In the genomic region with DNA sequence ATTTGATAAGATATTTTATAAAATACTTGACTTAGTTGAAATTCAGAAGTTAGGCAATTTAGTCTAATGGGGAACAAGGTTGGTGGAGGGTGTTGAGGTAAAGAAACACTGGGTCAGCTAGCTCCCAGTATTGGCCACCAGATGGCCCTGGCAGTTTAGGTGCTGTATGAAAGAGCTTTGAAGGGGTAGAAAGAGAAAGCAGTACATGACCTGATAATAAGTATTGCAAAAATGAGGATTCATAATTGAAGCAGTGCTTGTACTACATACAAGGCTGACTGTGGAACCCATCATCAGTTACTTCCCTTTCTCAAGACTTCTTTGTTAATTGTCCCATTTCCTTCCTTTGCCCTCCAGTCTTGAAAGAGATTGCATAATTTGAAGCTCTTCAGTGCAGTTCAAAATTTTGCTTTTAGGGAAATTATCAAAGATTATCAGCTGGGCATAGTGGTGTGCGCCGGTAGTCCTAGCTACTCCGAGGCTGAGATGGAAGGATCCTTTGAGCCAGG, we compare ENCODE assay signal across 8 cellular contexts. TPM values are rescaled to one million over a fixed set of nuclear protein-coding genes. Genes with fewer than 3 reads are reported as not detected.
A peak's percentile ranks its signal among the peaks of the same experiment; 100 is the strongest.
DNase-seq lines count a peak whose midpoint lies in the region; ATAC-seq, FAIRE-seq and TF ChIP-seq lines count a peak whose summit lies in the region.

No MANE protein-coding gene starts in this region.

- H2AFZ ChIP-seq in endothelial cell of umbilical vein (ENCODE audit: low read depth, low read length), result no peak overlapping the region
- H2AFZ ChIP-seq in neural progenitor cell (replicated peaks), result no peak overlapping the region

- dilution Hi-C loops in endothelial cell of umbilical vein (cut with MboI; ENCODE audit: extremely low pct_ligation_motif_present, low sequenced_read_pairs), result no loop called here

- intact Hi-C loops in endothelial cell of umbilical vein (cut with micrococcal nuclease), result loop anchor here (1.0 kb wide), 1 partner anchor 411 kb away; no protein-coding TSS in a partner anchor

- peaks cover 6% of the 10 kb centered on the region for H3K9me3 Mint-ChIP-seq in neural progenitor cell

- peaks cover 3% of the 10 kb centered on the region for H3K27me3 Mint-ChIP-seq in neural progenitor cell (ENCODE audit: insufficient read depth, low read depth)

- H3K4me3 ChIP-seq in endothelial cell of umbilical vein (replicated peaks in 1 of 3; ENCODE audit: insufficient read depth in 1 of 3, low read depth in 1 of 3, low read length in 3 of 3), result no peak overlapping the region
- H3K4me3 ChIP-seq in neural progenitor cell, result no peak overlapping the region

- in situ Hi-C loops in Caki2 (cut with HindIII; ENCODE audit: low pct_unique_long_range_greater_than_20kb, low sequenced_read_pairs), result no loop called here

- H4K20me1 ChIP-seq in endothelial cell of umbilical vein (replicated peaks; ENCODE audit: control insufficient read depth, extremely low read depth, insufficient read depth, low read length) (no peaks in the 10 kb centered on the region), neural progenitor cell (ENCODE audit: low read depth) (no peaks in the 10 kb centered on the region)

- no peaks in the 10 kb centered on the region for H3K36me3 ChIP-seq in endothelial cell of umbilical vein (ENCODE audit: control insufficient read depth in 2 of 2, extremely low read depth in 1 of 2, insufficient read depth in 2 of 2, low read length in 2 of 2)
- H3K36me3 ChIP-seq in neural progenitor cell, result no peaks in the 10 kb centered on the region

- H3K9ac ChIP-seq in endothelial cell of umbilical vein (replicated peaks; ENCODE audit: extremely low read depth, insufficient read depth, low read length) (no peak overlapping the region), neural progenitor cell (no peak overlapping the region)

- no peaks in the 10 kb centered on the region for H3K9me1 ChIP-seq in endothelial cell of umbilical vein (replicated peaks; ENCODE audit: control insufficient read depth, extremely low read depth, insufficient read depth, low read length)

- H3K9me3 ChIP-seq in endothelial cell of umbilical vein (replicated peaks; ENCODE audit: control insufficient read depth, insufficient read depth, low read length) (no peaks in the 10 kb centered on the region), neural progenitor cell (ENCODE audit: low read depth) (no peaks in the 10 kb centered on the region)

- DNase-seq in Caki2 (ENCODE audit: low read depth) (peak; percentile 14), HT-29 (ENCODE audit: low spot score) (peak; percentile 54), RKO (ENCODE audit: low spot score) (peak; percentile 46), endothelial cell of umbilical vein (ENCODE audit: low read depth, low spot score) (peak; percentile 45), neural progenitor cell (ENCODE audit: low spot score) (peak; percentile 51), amniotic stem cell (lab: John Stamatoyannopoulos, UW) (no peak)

- no peaks in the 10 kb centered on the region for H3K4me1 Mint-ChIP-seq in neural progenitor cell

- CTCF ChIA-PET in endothelial cell of umbilical vein (lab: Charles Lee), result interaction anchor here (0.5 to 4.8 kb wide), 34 partner anchors 9 to 616 kb away, joined by 3 to 136 read pairs (median 4); no protein-coding TSS in a partner anchor

- POLR2A ChIA-PET in endothelial cell of umbilical vein (lab: Charles Lee), result no interaction called here

- H3F3A ChIP-seq in neural progenitor cell (ENCODE audit: low read depth), result no peaks in the 10 kb centered on the region

- H3K27ac Mint-ChIP-seq in neural progenitor cell, result no peak overlapping the region

- H3K79me2 ChIP-seq in endothelial cell of umbilical vein (ENCODE audit: control insufficient read depth, insufficient read depth, low read length) (no peaks in the 10 kb centered on the region), neural progenitor cell (ENCODE audit: low read depth) (no peaks in the 10 kb centered on the region)

- ATAC-seq in GM21528 (IDR thresholded peaks at IDR 0.05; ENCODE audit: low FRiP score, unreplicated experiment) (no peak), HG03025 (IDR thresholded peaks at IDR 0.05; ENCODE audit: low FRiP score, unreplicated experiment) (no peak)

- BruUV-seq in endothelial cell of umbilical vein (replicated peaks; lab: Mats Ljungman, UMichigan), result no TSS peak

- H3K4me2 ChIP-seq in endothelial cell of umbilical vein (ENCODE audit: insufficient read depth, low read length) (no peak overlapping the region), neural progenitor cell (no peak overlapping the region)

- H3K4me1 ChIP-seq in endothelial cell of umbilical vein (ENCODE audit: control insufficient read depth, extremely low read depth, insufficient read depth, low read length) (peaks cover 2% of the 10 kb centered on the region), neural progenitor cell (no peaks in the 10 kb centered on the region)

- no peaks in the 10 kb centered on the region for H3K36me3 Mint-ChIP-seq in neural progenitor cell

- FAIRE-seq in endothelial cell of umbilical vein (lab: Jason Lieb, UNC), result peak; percentile 59

- no peak overlapping the region for H3K4me3 Mint-ChIP-seq in neural progenitor cell

- H3K27ac ChIP-seq in endothelial cell of umbilical vein (ENCODE audit: insufficient read depth, low read depth, low read length), result no peak overlapping the region
- H3K27ac ChIP-seq in neural progenitor cell, result no peak overlapping the region

- no peaks in the 10 kb centered on the region for H3K27me3 ChIP-seq in endothelial cell of umbilical vein (ENCODE audit: control insufficient read depth in 2 of 2, insufficient read depth in 2 of 2, low read length in 2 of 2)
- H3K27me3 ChIP-seq in neural progenitor cell, result no peaks in the 10 kb centered on the region

- TF ChIP-seq POLR2A in endothelial cell of umbilical vein (IDR thresholded peaks at IDR 0.05; ENCODE audit: low read depth, low read length), result no peak

- peak; percentile 46 to 57 for TF ChIP-seq CTCF in endothelial cell of umbilical vein (IDR thresholded peaks at IDR 0.05; ENCODE audit: extremely low read depth in 1 of 2, insufficient read depth in 1 of 2, low read depth in 1 of 2, low read length in 2 of 2)
- peak; percentile 68 for TF ChIP-seq CTCF in neural progenitor cell (IDR thresholded peaks at IDR 0.05)

TF ChIP-seq in endothelial cell of umbilical vein, 7 proteins besides CTCF, POLR2A, EP300 and RAD21:
- TF ChIP-seq, protein P1, sequence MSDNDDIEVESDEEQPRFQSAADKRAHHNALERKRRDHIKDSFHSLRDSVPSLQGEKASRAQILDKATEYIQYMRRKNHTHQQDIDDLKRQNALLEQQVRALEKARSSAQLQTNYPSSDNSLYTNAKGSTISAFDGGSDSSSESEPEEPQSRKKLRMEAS (IDR thresholded peaks at IDR 0.05; ENCODE audit: insufficient read depth, insufficient read length), result no peak
- no peak for TF ChIP-seq FOS (IDR thresholded peaks at IDR 0.05; ENCODE audit: borderline replicate concordance, insufficient read depth, low read length)
- TF ChIP-seq POLR2AphosphoS5 (IDR thresholded peaks at IDR 0.05; ENCODE audit: insufficient read depth, low read depth, low read length), result no peak
- TF ChIP-seq EZH2 (IDR thresholded peaks at IDR 0.05; ENCODE audit: borderline replicate concordance, low read depth, low read length, severe bottlenecking), result no peak
- TF ChIP-seq JUN (IDR thresholded peaks at IDR 0.05; ENCODE audit: borderline replicate concordance, insufficient read depth, insufficient read length, low read depth), result no peak
- TF ChIP-seq GATA2 (IDR thresholded peaks at IDR 0.05; ENCODE audit: insufficient read depth, insufficient read length, low read depth, low read length), result no peak
- no peak for TF ChIP-seq MYC (IDR thresholded peaks at IDR 0.05; ENCODE audit: low read depth, low read length)

RNA-seq across cellular contexts. Expression of a gene that starts 29.4 kb away (rescaled TPM):
- 4.8 and 5.1 TPM in 2 replicates for total RNA-seq in Caki2 (2014; rRNA removed; shearing (Covaris generic); ENCODE audit: low replicate concordance)
- total RNA-seq in HT-29 (2014; rRNA removed; shearing (Covaris generic)), result 1.4 and 7.1 TPM in 2 replicates
- 23.0 and 30.8 TPM in 2 replicates for total RNA-seq in endothelial cell of umbilical vein
- 7.4 and 7.9 TPM in 2 replicates for polyA plus RNA-seq in endothelial cell of umbilical vein
- 3.4 and 4.7 TPM in 2 replicates for polyA plus RNA-seq in endothelial cell of umbilical vein (2011; cell fraction: cytosol; rRNA removed)
- polyA plus RNA-seq in endothelial cell of umbilical vein (2011; cell fraction: nucleus; rRNA removed), result 23.3 and 25.7 TPM in 2 replicates
- polyA plus RNA-seq in endothelial cell of umbilical vein (2012), result 8.7 and 9.0 TPM in 2 replicates
- 99.8 and 144 TPM in 2 replicates for polyA minus RNA-seq in endothelial cell of umbilical vein
- polyA minus RNA-seq in endothelial cell of umbilical vein (2011; cell fraction: cytosol; rRNA and poly(A)+ RNA removed), result 80.1 TPM
- polyA minus RNA-seq in endothelial cell of umbilical vein (2011; cell fraction: nucleus; rRNA and poly(A)+ RNA removed), result 134 and 208 TPM in 2 replicates
- 6.0 and 8.3 TPM in 2 replicates for total RNA-seq in neural progenitor cell (ENCODE audit: low replicate concordance)
